In the genomic region with DNA sequence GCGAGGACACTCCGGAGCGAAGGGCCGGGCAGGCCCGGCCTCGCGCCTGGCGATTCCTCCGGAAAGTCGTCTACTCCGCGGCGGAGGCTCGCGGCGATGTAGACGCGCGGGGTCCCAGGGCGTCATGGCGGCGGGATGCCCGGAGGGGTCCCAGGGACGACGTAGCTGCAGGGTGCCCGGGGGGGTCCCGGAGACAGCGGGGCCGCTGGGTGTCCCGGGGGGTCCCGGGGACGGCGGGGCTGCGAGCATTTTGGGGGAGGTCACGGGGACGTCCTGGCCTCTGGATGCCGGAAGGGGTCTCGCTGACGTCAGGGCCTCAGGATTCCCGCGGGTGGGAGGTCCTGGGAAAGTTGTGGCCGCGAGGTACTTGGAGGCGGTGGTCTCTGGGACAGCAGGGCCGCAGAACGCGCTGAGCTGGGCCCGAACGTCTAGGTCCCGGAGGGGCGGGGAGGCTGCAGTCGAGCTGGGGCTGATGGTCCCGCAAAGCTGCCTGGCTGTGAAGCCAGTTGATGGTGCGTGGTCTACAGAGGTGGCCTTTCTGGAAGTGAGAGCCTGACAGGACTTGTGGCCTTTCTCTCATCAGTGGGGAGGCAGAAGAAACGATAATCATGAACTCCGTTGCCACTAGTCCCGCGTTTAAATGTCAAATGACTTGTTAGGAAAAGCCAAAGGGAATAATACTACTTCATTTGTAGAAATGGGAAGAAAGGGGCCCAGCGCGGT, we compare ENCODE assay signal across 8 cellular contexts. TPM values are rescaled to one million over a fixed set of nuclear protein-coding genes. Genes with fewer than 3 reads are reported as not detected.
DNase-seq lines count a peak whose midpoint lies in the region; ATAC-seq lines count a peak whose summit lies in the region.

No MANE protein-coding gene starts in this region.

- peak overlapping the region; percentile 61 for H3K27ac ChIP-seq in epithelial cell of prostate
- peak overlapping the region; percentile 84 for H3K27ac ChIP-seq in muscle layer of colon (ENCODE audit: low read depth, low read length)
- peak overlapping the region; percentile 94 for H3K27ac ChIP-seq in thymus (ENCODE audit: low read depth)

- H3K4me3 ChIP-seq in muscle layer of colon (ENCODE audit: low read depth in 1 of 2, low read length in 2 of 2) (peak overlapping the region; percentile 89 to 99), thymus (ENCODE audit: low read length) (peak overlapping the region; percentile 89)

- DNase-seq in activated T-cell treated with anti-CD3 and anti-CD28 coated beads for 24 hours (ENCODE audit: low read depth) (peak; percentile 9), activated T-cell treated with anti-CD3 and anti-CD28 coated beads for 4 hours (no peak), HuH-7 (ENCODE audit: low spot score) (peak; percentile 44), epithelial cell of prostate (ENCODE audit: low read depth, low spot score) (no peak)
- peak; percentile 3 to 4 for DNase-seq in activated CD4-positive, alpha-beta T cell treated with anti-CD3 and anti-CD28 coated beads, Interleukin-2, amount 50 U/mL, for 4 hours

- no peak for ATAC-seq in GM21619 (IDR thresholded peaks at IDR 0.05; ENCODE audit: unreplicated experiment)

- H3K27me3 ChIP-seq in muscle layer of colon (ENCODE audit: control insufficient read depth in 1 of 2, insufficient read depth in 2 of 2, low read length in 2 of 2) (no peaks in the 10 kb centered on the region), thymus (ENCODE audit: control insufficient read depth, insufficient read depth) (no peaks in the 10 kb centered on the region)

- under 1% methylated on average over 60 of the region's 60 CpGs for WGBS in thymus

- peak overlapping the region; percentile 65 for H3K9ac ChIP-seq in muscle layer of colon (ENCODE audit: low read length)

- no peaks in the 10 kb centered on the region for H3K9me3 ChIP-seq in muscle layer of colon (ENCODE audit: low read length)
- no peaks in the 10 kb centered on the region for H3K9me3 ChIP-seq in thymus (ENCODE audit: control insufficient read depth)

- peaks cover 22% of the 10 kb centered on the region for H3K4me1 ChIP-seq in muscle layer of colon (ENCODE audit: insufficient read depth, low read length)
- H3K4me1 ChIP-seq in thymus (ENCODE audit: control insufficient read depth, insufficient read depth, low read length) = peaks cover 11% of the 10 kb centered on the region

- H3K36me3 ChIP-seq in muscle layer of colon (ENCODE audit: insufficient read depth, low read length) = peaks cover 25% of the 10 kb centered on the region
- peaks cover 21% of the 10 kb centered on the region for H3K36me3 ChIP-seq in thymus (ENCODE audit: control insufficient read depth, insufficient read depth)

RNA-seq across cellular contexts. Expression of gene HSPA14, which starts 0.6 kb away (rescaled TPM):
- polyA plus RNA-seq in thymus = 24.0 TPM

RNA-seq across cellular contexts. Expression of gene MSANTD7, which starts 0.6 kb away (rescaled TPM):
- polyA plus RNA-seq in thymus = 6.6 TPM

RNA-seq across cellular contexts. Expression of gene CDNF, which starts 0.9 kb away (rescaled TPM):
- 3.6 TPM for polyA plus RNA-seq in thymus

RNA-seq across cellular contexts. Expression of gene SUV39H2, which starts 39.9 kb away (rescaled TPM):
- polyA plus RNA-seq in thymus = 4.2 TPM

Comparison
In these comparisons a context has a peak if more than half of its experiments do, and no peak if none do; other contexts are left out.
1. DNase-seq: peak in activated T-cell treated with anti-CD3 and anti-CD28 coated beads for 24 hours (single experiment), HuH-7 (single experiment) and activated CD4-positive, alpha-beta T cell treated with anti-CD3 and anti-CD28 coated beads, Interleukin-2, amount 50 U/mL, for 4 hours (2 of 2); none in activated T-cell treated with anti-CD3 and anti-CD28 coated beads for 4 hours (single experiment) and epithelial cell of prostate (single experiment).
2. Peak in every context shown above with its lines, with median percentiles within 50 percentile points of each other: H3K27ac ChIP-seq.